In genomic region chr1:16068356-16069270, GRCh38 we compare ENCODE assay signal across 11 cellular contexts. TPM values are rescaled to one million over a fixed set of nuclear protein-coding genes. Genes with fewer than 3 reads are reported as not detected.
DNase-seq lines count a peak whose midpoint lies in the region; ATAC-seq and TF ChIP-seq lines count a peak whose summit lies in the region.
"Had no signal": no experiment of that assay in that cellular context is flagged by ENCODE, and none has a peak within 500 bp of the region (broad histone marks: within the 10 kb centered on the region; RNA-seq: fewer than 3 reads in every experiment).

No MANE protein-coding gene starts in this region.

- ATAC-seq in RWPE2 (ENCODE audit: low read depth) (peak; percentile 40), Right ventricle myocardium inferior (peak; percentile 82), GM21528 (IDR thresholded peaks at IDR 0.05; ENCODE audit: low FRiP score, unreplicated experiment) (no peak), GM18867 (IDR thresholded peaks at IDR 0.05; ENCODE audit: unreplicated experiment) (no peak)
- no peak for ATAC-seq in CD4-positive, alpha-beta T cell (ENCODE audit: poor library complexity)

- peaks cover 49% of the 10 kb centered on the region for H3K4me1 Mint-ChIP-seq in neural progenitor cell
- peaks cover 22% of the 10 kb centered on the region for H3K4me1 Mint-ChIP-seq in CD4-positive, alpha-beta T cell (ENCODE audit: low read depth)

- H3K9ac ChIP-seq in neural progenitor cell: no peak overlapping the region

- intact Hi-C loops in Right ventricle myocardium inferior (cut with DNase I): no loop called here
- intact Hi-C loops in CD4-positive, alpha-beta T cell (cut with DNase I, micrococcal nuclease): no loop called here

- H3K79me2 ChIP-seq in neural progenitor cell (ENCODE audit: low read depth): no peaks in the 10 kb centered on the region

- H3K4me3 ChIP-seq in RWPE2 (ENCODE audit: severe bottlenecking) (no peak overlapping the region), neural progenitor cell (no peak overlapping the region)

- peaks cover 15% of the 10 kb centered on the region for H3F3A ChIP-seq in neural progenitor cell (ENCODE audit: low read depth)

- no peak for TF ChIP-seq CTCF in C4-2B (conservative IDR thresholded peaks at IDR 0.05)
- no peak for TF ChIP-seq CTCF in RWPE2 (IDR thresholded peaks at IDR 0.05; ENCODE audit: poor library complexity, severe bottlenecking)
- no peak for TF ChIP-seq CTCF in neural progenitor cell (IDR thresholded peaks at IDR 0.05)
- TF ChIP-seq CTCF in CD4-positive, alpha-beta T cell (IDR thresholded peaks at IDR 0.05): no peak

- CTCF ChIA-PET in CD4-positive, alpha-beta T cell (lab: Charles Lee): interaction anchor here (1.9 kb wide), 1 partner anchor 10 kb away, joined by 6 read pairs; no protein-coding TSS in a partner anchor

- H3K27ac ChIP-seq in C4-2B (0 out of 2 replicates have a peak overlapping the region, but pooled peaks have one; percentile 1), RWPE2 (ENCODE audit: poor library complexity, severe bottlenecking) (no peak overlapping the region), neural progenitor cell (no peak overlapping the region)
- no peak overlapping the region for H3K27ac ChIP-seq in CD4-positive, alpha-beta T cell (ENCODE audit: low read depth, low read length)

- H3K36me3 ChIP-seq in RWPE2 (ENCODE audit: low read depth) (no peaks in the 10 kb centered on the region), neural progenitor cell (no peaks in the 10 kb centered on the region)

- no peaks in the 10 kb centered on the region for H4K20me1 ChIP-seq in neural progenitor cell (ENCODE audit: low read depth)

- no peak overlapping the region for H2AFZ ChIP-seq in neural progenitor cell (replicated peaks)

- H3K4me1 ChIP-seq in RWPE2 (ENCODE audit: insufficient read depth, poor library complexity, severe bottlenecking): no peaks in the 10 kb centered on the region
- H3K4me1 ChIP-seq in neural progenitor cell: peaks cover 39% of the 10 kb centered on the region

- H3K9me3 ChIP-seq in RWPE2 (ENCODE audit: severe bottlenecking) (no peaks in the 10 kb centered on the region), neural progenitor cell (ENCODE audit: low read depth) (no peaks in the 10 kb centered on the region)
- H3K9me3 ChIP-seq in CD4-positive, alpha-beta T cell (ENCODE audit: control insufficient read depth, low read length): no peaks in the 10 kb centered on the region

- no peaks in the 10 kb centered on the region for H3K27me3 ChIP-seq in RWPE2 (ENCODE audit: insufficient read depth, poor library complexity, severe bottlenecking)
- H3K27me3 ChIP-seq in neural progenitor cell: peaks cover 21% of the 10 kb centered on the region
- peaks cover 4% of the 10 kb centered on the region for H3K27me3 ChIP-seq in CD4-positive, alpha-beta T cell (ENCODE audit: control insufficient read depth, insufficient read depth, low read length)

- H3K27ac Mint-ChIP-seq in neural progenitor cell: peak overlapping the region; percentile 83
- no peak overlapping the region for H3K27ac Mint-ChIP-seq in CD4-positive, alpha-beta T cell
- H3K27ac Mint-ChIP-seq: IgD-negative memory B cell had no signal

- H3K4me2 ChIP-seq in neural progenitor cell: peak overlapping the region; percentile 1

- H3K27me3 Mint-ChIP-seq in neural progenitor cell (ENCODE audit: insufficient read depth, low read depth): peaks cover 17% of the 10 kb centered on the region
- H3K27me3 Mint-ChIP-seq in CD4-positive, alpha-beta T cell: peaks cover 11% of the 10 kb centered on the region

- POLR2A ChIA-PET in CD4-positive, alpha-beta T cell (lab: Charles Lee): interaction anchor here (0.6 kb wide), 1 partner anchor 239 kb away, joined by 3 read pairs; no protein-coding TSS in a partner anchor

- peak overlapping the region; percentile 73 for H3K4me3 Mint-ChIP-seq in neural progenitor cell
- no peak overlapping the region for H3K4me3 Mint-ChIP-seq in CD4-positive, alpha-beta T cell
- H3K4me3 Mint-ChIP-seq: IgD-negative memory B cell had no signal

- H3K9me3 Mint-ChIP-seq in neural progenitor cell: no peaks in the 10 kb centered on the region
- H3K9me3 Mint-ChIP-seq in CD4-positive, alpha-beta T cell: no peaks in the 10 kb centered on the region
- H3K9me3 Mint-ChIP-seq: IgD-negative memory B cell had no signal

- DNase-seq in RWPE2 (ENCODE audit: low spot score) (no peak), Right ventricle myocardium inferior (ENCODE audit: missing footprints) (peak; percentile 82), neural progenitor cell (ENCODE audit: low spot score) (no peak), mucosa of gallbladder (ENCODE audit: low spot score) (no peak)
- no peak for DNase-seq in CD4-positive, alpha-beta T cell
- DNase-seq: activated naive CD4-positive, alpha-beta T cell treated with Interleukin-2 at 50 U/mL for 16 hours; NCI-H2171 treated with DMSO at 0.1 percent for 48 hours had no signal

- H3K36me3 Mint-ChIP-seq in neural progenitor cell: no peaks in the 10 kb centered on the region
- H3K36me3 Mint-ChIP-seq in CD4-positive, alpha-beta T cell (ENCODE audit: low read depth): no peaks in the 10 kb centered on the region

RNA-seq across cellular contexts. Expression of gene FAM131C, which starts 4.8 kb away (rescaled TPM):
- total RNA-seq in Right ventricle myocardium inferior (5.9 TPM), neural progenitor cell (ENCODE audit: low replicate concordance) (0.13 and 2.6 TPM in 2 replicates), mucosa of gallbladder (4.7 TPM)
- total RNA-seq in CD4-positive, alpha-beta T cell: not detected

RNA-seq across cellular contexts. Expression of gene CLCNKB, which starts 25.0 kb away (rescaled TPM):
- total RNA-seq in Right ventricle myocardium inferior (2.2 TPM), neural progenitor cell (ENCODE audit: low replicate concordance) (0.97 and 2.7 TPM in 2 replicates), mucosa of gallbladder (0.63 TPM)
- total RNA-seq in CD4-positive, alpha-beta T cell: not detected

RNA-seq across cellular contexts. Expression of gene CLCNKA, which starts 46.8 kb away (rescaled TPM):
- total RNA-seq in Right ventricle myocardium inferior (0.19 TPM), neural progenitor cell (ENCODE audit: low replicate concordance) (not detected in 2 replicates), mucosa of gallbladder (0.32 TPM)
- not detected for total RNA-seq in CD4-positive, alpha-beta T cell

RNA-seq across cellular contexts. Expression of gene HSPB7, which starts 50.8 kb away (rescaled TPM):
- total RNA-seq in Right ventricle myocardium inferior (4,074 TPM), neural progenitor cell (ENCODE audit: low replicate concordance) (not detected in 2 replicates), mucosa of gallbladder (187 TPM)
- total RNA-seq in CD4-positive, alpha-beta T cell: not detected

Comparison
In these comparisons a context has a peak if more than half of its experiments do, and no peak if none do; other contexts are left out.
1. ATAC-seq: peak in RWPE2 (single experiment) and Right ventricle myocardium inferior (single experiment); none in CD4-positive, alpha-beta T cell (single experiment), GM21528 (single experiment) and GM18867 (single experiment).